Comparison of ENCODE assay signal across 9 cellular contexts in genomic region chr15:73873889-73874511, GRCh38. TPM values are rescaled to one million over a fixed set of nuclear protein-coding genes. Genes with fewer than 3 reads are reported as not detected.
DNase-seq lines count a peak whose midpoint lies in the region; ATAC-seq and TF ChIP-seq lines count a peak whose summit lies in the region.
"Had no signal": no experiment of that assay in that cellular context is flagged by ENCODE, and none has a peak within 500 bp of the region (broad histone marks: within the 10 kb centered on the region; RNA-seq: fewer than 3 reads in every experiment).

No MANE protein-coding gene starts in this region.

- in situ Hi-C loops in astrocyte of the spinal cord (cut with HindIII; ENCODE audit: low sequenced_read_pairs), result no loop called here

- H3K27ac ChIP-seq in CD8-positive, alpha-beta T cell (ENCODE audit: low read depth, low read length), result no peak overlapping the region
- H3K27ac ChIP-seq in vagina, result no peak overlapping the region

- no peak overlapping the region for H3K4me3 Mint-ChIP-seq in CD8-positive, alpha-beta T cell
- H3K4me3 Mint-ChIP-seq: activated B cell treated with CpG ODN at 0.5 μM for 24 hours had no signal

- DNase-seq in CD8-positive, alpha-beta T cell, result peak in 2 of 7 experiments; percentile 21
- DNase-seq in GM19240 (ENCODE audit: insufficient read length, low spot score) (peak; percentile 41), NOMO-1 treated with DMSO at 0.1 percent for 48 hours (lab: John Stamatoyannopoulos, UW; ENCODE audit: unreplicated experiment) (peak; percentile 46), astrocyte of the spinal cord (ENCODE audit: low read depth, low spot score) (peak; percentile 73), left lobe of liver (ENCODE audit: low spot score) (peak; percentile 37), vagina (ENCODE audit: extremely low spot score in 2 of 2) (no peak), DMS79 (lab: John Stamatoyannopoulos, UW) (no peak)
- DNase-seq: activated B cell treated with CpG ODN at 0.5 μM for 24 hours had no signal

- intact Hi-C loops in CD8-positive, alpha-beta T cell (cut with DNase I, micrococcal nuclease), result loop anchor here (1.0 to 5.0 kb wide), 4 partner anchors 34 to 90 kb away; partner anchors contain the start of gene LOXL1 (in 1 of the 2)
- intact Hi-C loops in vagina (cut with DNase I), result no loop called here

- no peaks in the 10 kb centered on the region for H3K9me3 ChIP-seq in CD8-positive, alpha-beta T cell (ENCODE audit: low read length)
- no peaks in the 10 kb centered on the region for H3K9me3 ChIP-seq in vagina

- POLR2A ChIA-PET in CD8-positive, alpha-beta T cell (lab: Charles Lee), result no interaction called here

- no peak for TF ChIP-seq POLR2A in vagina (IDR thresholded peaks at IDR 0.05)

- TF ChIP-seq CTCF in CD8-positive, alpha-beta T cell (IDR thresholded peaks at IDR 0.05), result peak; percentile 68
- TF ChIP-seq CTCF in astrocyte of the spinal cord (IDR thresholded peaks at IDR 0.05; ENCODE audit: low read depth, low read length) (peak; percentile 58), vagina (IDR thresholded peaks at IDR 0.05) (peak; percentile 34 to 50 (median 42))

- no peaks in the 10 kb centered on the region for H3K27me3 ChIP-seq in CD8-positive, alpha-beta T cell (ENCODE audit: insufficient read depth, low read length)
- no peaks in the 10 kb centered on the region for H3K27me3 ChIP-seq in vagina

- H3K27me3 Mint-ChIP-seq in CD8-positive, alpha-beta T cell (ENCODE audit: low read depth), result peaks cover 41% of the 10 kb centered on the region

- H3K36me3 ChIP-seq in CD8-positive, alpha-beta T cell (ENCODE audit: insufficient read depth, low read length), result no peaks in the 10 kb centered on the region
- no peaks in the 10 kb centered on the region for H3K36me3 ChIP-seq in vagina

- no peak overlapping the region for H3K27ac Mint-ChIP-seq in CD8-positive, alpha-beta T cell
- H3K27ac Mint-ChIP-seq: activated B cell treated with CpG ODN at 0.5 μM for 24 hours had no signal

- no peak overlapping the region for H3K4me3 ChIP-seq in CD8-positive, alpha-beta T cell (ENCODE audit: low read depth, low read length)
- H3K4me3 ChIP-seq in astrocyte of the spinal cord (ENCODE audit: low read depth, low read length), result no peak overlapping the region
- no peak overlapping the region for H3K4me3 ChIP-seq in vagina

- peak; percentile 38 for ATAC-seq in CD8-positive, alpha-beta T cell
- ATAC-seq in left lobe of liver (peak; percentile 75), GM21825 (IDR thresholded peaks at IDR 0.05; ENCODE audit: unreplicated experiment) (no peak)

- CTCF ChIA-PET in CD8-positive, alpha-beta T cell (lab: Charles Lee), result interaction anchor here (0.7 to 2.4 kb wide), 21 partner anchors 8 to 1962 kb away, joined by 3 to 45 read pairs (median 5); no protein-coding TSS in a partner anchor

- no peaks in the 10 kb centered on the region for H3K4me1 ChIP-seq in CD8-positive, alpha-beta T cell (ENCODE audit: insufficient read depth, low read length)
- H3K4me1 ChIP-seq in vagina, result no peaks in the 10 kb centered on the region

- no peaks in the 10 kb centered on the region for H3K9me3 Mint-ChIP-seq in CD8-positive, alpha-beta T cell
- H3K9me3 Mint-ChIP-seq: activated B cell treated with CpG ODN at 0.5 μM for 24 hours had no signal

- H3K36me3 Mint-ChIP-seq in CD8-positive, alpha-beta T cell, result no peaks in the 10 kb centered on the region

- H3K4me1 Mint-ChIP-seq in CD8-positive, alpha-beta T cell (ENCODE audit: low read depth), result no peaks in the 10 kb centered on the region
- H3K4me1 Mint-ChIP-seq: activated B cell treated with CpG ODN at 0.5 μM for 24 hours had no signal

RNA-seq across cellular contexts. Expression of gene TBC1D21, which starts 0.6 kb away (rescaled TPM):
- total RNA-seq in CD8-positive, alpha-beta T cell, result not detected
- total RNA-seq in left lobe of liver, result not detected
- total RNA-seq in vagina, result not detected
- total RNA-seq: activated B cell treated with CpG ODN at 0.5 μM for 24 hours had no signal

RNA-seq across cellular contexts. Expression of gene LOXL1, which starts 52.3 kb away (rescaled TPM):
- total RNA-seq in CD8-positive, alpha-beta T cell, result 1 to 10 TPM; 1.1 to 2.2 TPM
- 0.75 TPM for total RNA-seq in left lobe of liver
- total RNA-seq in vagina, result 29.0 TPM

Comparison
In these comparisons a context has a peak if more than half of its experiments do, and no peak if none do; other contexts are left out.
1. DNase-seq: peak in GM19240 (single experiment), NOMO-1 treated with DMSO at 0.1 percent for 48 hours (single experiment), astrocyte of the spinal cord (single experiment) and left lobe of liver (single experiment); none in vagina (0 of 2) and DMS79 (single experiment).
2. Peak in every context shown above with its lines, with median percentiles within 50 percentile points of each other: CTCF ChIP-seq.